In genomic region chr14:65255583-65256443, GRCh38 we compare ENCODE assay signal across 9 cellular contexts.
DNase-seq lines count a peak whose midpoint lies in the region; ATAC-seq and TF ChIP-seq lines count a peak whose summit lies in the region.
"Had no signal": no experiment of that assay in that cellular context is flagged by ENCODE, and none has a peak within 500 bp of the region (broad histone marks: within the 10 kb centered on the region; RNA-seq: fewer than 3 reads in every experiment).

No MANE protein-coding gene starts in this region.

- no peak for TF ChIP-seq CTCF in CD8-positive, alpha-beta T cell (IDR thresholded peaks at IDR 0.05)
- TF ChIP-seq CTCF in left lung (IDR thresholded peaks at IDR 0.05): no peak

- H3K27me3 ChIP-seq in CD8-positive, alpha-beta T cell (ENCODE audit: insufficient read depth, low read length): no peaks in the 10 kb centered on the region
- H3K27me3 ChIP-seq in left lung: no peaks in the 10 kb centered on the region

- no peaks in the 10 kb centered on the region for H3K27me3 Mint-ChIP-seq in CD8-positive, alpha-beta T cell (ENCODE audit: low read depth)
- H3K27me3 Mint-ChIP-seq in T-cell: no peaks in the 10 kb centered on the region

- DNase-seq in CD8-positive, alpha-beta T cell: peak in 3 of 7 experiments; percentile 11 to 35 (median 15)
- peak in 9 of 34 experiments; percentile 1 to 20 (median 6) for DNase-seq in T-cell
- DNase-seq in left lung: peak in 1 of 2 donors; percentile 52
- DNase-seq in activated effector memory CD4-positive, alpha-beta T cell treated with Interleukin-2 at 50 U/mL for 16 hours: no peak
- no peak for DNase-seq in NCI-H146 treated with DMSO at 0.1 percent for 48 hours (lab: John Stamatoyannopoulos, UW; ENCODE audit: unreplicated experiment)
- DNase-seq in KG1 (lab: John Stamatoyannopoulos, UW): no peak
- DNase-seq: GOT3 had no signal

- POLR2A ChIA-PET in CD8-positive, alpha-beta T cell (lab: Charles Lee): interaction anchor here (0.6 to 3.2 kb wide), 5 partner anchors 8 to 156 kb away, joined by 3 to 20 read pairs (median 3); partner anchors contain the start of gene FUT8
- POLR2A ChIA-PET in T-cell (lab: Charles Lee): no interaction called here

- no peak overlapping the region for H3K27ac ChIP-seq in CD8-positive, alpha-beta T cell (ENCODE audit: low read depth, low read length)
- H3K27ac ChIP-seq in left lung: no peak overlapping the region

- peaks cover 30% of the 10 kb centered on the region for H3K4me1 Mint-ChIP-seq in CD8-positive, alpha-beta T cell (ENCODE audit: low read depth)
- peaks cover 22 to 33% (median 27%) of the 10 kb centered on the region in 3 donors for H3K4me1 Mint-ChIP-seq in T-cell

- no peak overlapping the region for H3K4me3 Mint-ChIP-seq in CD8-positive, alpha-beta T cell
- no peak overlapping the region for H3K4me3 Mint-ChIP-seq in T-cell

- H3K9me3 Mint-ChIP-seq in CD8-positive, alpha-beta T cell: peaks cover 4% of the 10 kb centered on the region
- H3K9me3 Mint-ChIP-seq in T-cell: peaks cover 0 to 4% (median 0%) of the 10 kb centered on the region in 3 donors

- peaks cover 7% of the 10 kb centered on the region for H3K4me1 ChIP-seq in CD8-positive, alpha-beta T cell (ENCODE audit: insufficient read depth, low read length)
- H3K4me1 ChIP-seq in left lung: peaks cover 2 to 8% of the 10 kb centered on the region in 2 donors

- no peak for TF ChIP-seq EP300 in Ishikawa (IDR thresholded peaks at IDR 0.05; ENCODE audit: borderline replicate concordance)

- intact Hi-C loops in CD8-positive, alpha-beta T cell (cut with DNase I, micrococcal nuclease): loop anchor here in 1 of 2 experiments (1.0 kb wide), 1 partner anchor 159 kb away; no protein-coding TSS in a partner anchor
- intact Hi-C loops in left lung (cut with DNase I): no loop called here

- CTCF ChIA-PET in CD8-positive, alpha-beta T cell (lab: Charles Lee): interaction anchor here (0.9 to 3.4 kb wide), 10 partner anchors 9 to 814 kb away, joined by 3 to 29 read pairs (median 4); partner anchors contain the start of gene FUT8
- CTCF ChIA-PET in T-cell (lab: Charles Lee): interaction anchor here in 1 of 2 donors (1.0 kb wide), 1 partner anchor 568 kb away, joined by 3 read pairs; no protein-coding TSS in a partner anchor

- H3K4me3 ChIP-seq in CD8-positive, alpha-beta T cell (ENCODE audit: low read depth, low read length): no peak overlapping the region
- H3K4me3 ChIP-seq in left lung: no peak overlapping the region

- TF ChIP-seq RAD21 in Ishikawa (IDR thresholded peaks at IDR 0.05; ENCODE audit: low read depth): peak; percentile 8; the same call in 1 of the 2 replicates

- H3K36me3 Mint-ChIP-seq in CD8-positive, alpha-beta T cell: no peaks in the 10 kb centered on the region
- H3K36me3 Mint-ChIP-seq in T-cell: no peaks in the 10 kb centered on the region

- H3K36me3 ChIP-seq in CD8-positive, alpha-beta T cell (ENCODE audit: insufficient read depth, low read length): no peaks in the 10 kb centered on the region
- H3K36me3 ChIP-seq in left lung: no peaks in the 10 kb centered on the region

- no peaks in the 10 kb centered on the region for H3K9me3 ChIP-seq in CD8-positive, alpha-beta T cell (ENCODE audit: low read length)
- peaks cover 0 to 6% of the 10 kb centered on the region in 2 donors for H3K9me3 ChIP-seq in left lung

- H3K27ac Mint-ChIP-seq in CD8-positive, alpha-beta T cell: no peak overlapping the region
- H3K27ac Mint-ChIP-seq in T-cell: no peak overlapping the region

- ATAC-seq in CD8-positive, alpha-beta T cell: peak; percentile 54
- peak; percentile 47 to 59 (median 52) for ATAC-seq in T-cell (replicated peaks in 1 of 4)
- peak; percentile 82 for ATAC-seq in left lung
- no peak for ATAC-seq in GM19455 (IDR thresholded peaks at IDR 0.05; ENCODE audit: unreplicated experiment)

TF ChIP-seq in Ishikawa, 13 proteins besides CTCF, POLR2A, EP300 and RAD21:
- TF ChIP-seq USF1 (IDR thresholded peaks at IDR 0.05) (no peak), TCF12 (IDR thresholded peaks at IDR 0.05; ENCODE audit: low read depth) (no peak), EGR1 (IDR thresholded peaks at IDR 0.05) (no peak), CREB1 (IDR thresholded peaks at IDR 0.05; ENCODE audit: low read depth) (no peak), FOXM1 (IDR thresholded peaks at IDR 0.05; ENCODE audit: borderline replicate concordance, low read depth) (no peak)
- TF ChIP-seq, protein P1, sequence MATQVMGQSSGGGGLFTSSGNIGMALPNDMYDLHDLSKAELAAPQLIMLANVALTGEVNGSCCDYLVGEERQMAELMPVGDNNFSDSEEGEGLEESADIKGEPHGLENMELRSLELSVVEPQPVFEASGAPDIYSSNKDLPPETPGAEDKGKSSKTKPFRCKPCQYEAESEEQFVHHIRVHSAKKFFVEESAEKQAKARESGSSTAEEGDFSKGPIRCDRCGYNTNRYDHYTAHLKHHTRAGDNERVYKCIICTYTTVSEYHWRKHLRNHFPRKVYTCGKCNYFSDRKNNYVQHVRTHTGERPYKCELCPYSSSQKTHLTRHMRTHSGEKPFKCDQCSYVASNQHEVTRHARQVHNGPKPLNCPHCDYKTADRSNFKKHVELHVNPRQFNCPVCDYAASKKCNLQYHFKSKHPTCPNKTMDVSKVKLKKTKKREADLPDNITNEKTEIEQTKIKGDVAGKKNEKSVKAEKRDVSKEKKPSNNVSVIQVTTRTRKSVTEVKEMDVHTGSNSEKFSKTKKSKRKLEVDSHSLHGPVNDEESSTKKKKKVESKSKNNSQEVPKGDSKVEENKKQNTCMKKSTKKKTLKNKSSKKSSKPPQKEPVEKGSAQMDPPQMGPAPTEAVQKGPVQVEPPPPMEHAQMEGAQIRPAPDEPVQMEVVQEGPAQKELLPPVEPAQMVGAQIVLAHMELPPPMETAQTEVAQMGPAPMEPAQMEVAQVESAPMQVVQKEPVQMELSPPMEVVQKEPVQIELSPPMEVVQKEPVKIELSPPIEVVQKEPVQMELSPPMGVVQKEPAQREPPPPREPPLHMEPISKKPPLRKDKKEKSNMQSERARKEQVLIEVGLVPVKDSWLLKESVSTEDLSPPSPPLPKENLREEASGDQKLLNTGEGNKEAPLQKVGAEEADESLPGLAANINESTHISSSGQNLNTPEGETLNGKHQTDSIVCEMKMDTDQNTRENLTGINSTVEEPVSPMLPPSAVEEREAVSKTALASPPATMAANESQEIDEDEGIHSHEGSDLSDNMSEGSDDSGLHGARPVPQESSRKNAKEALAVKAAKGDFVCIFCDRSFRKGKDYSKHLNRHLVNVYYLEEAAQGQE (IDR thresholded peaks at IDR 0.05; ENCODE audit: low read depth): no peak
- TF ChIP-seq, protein P2, sequence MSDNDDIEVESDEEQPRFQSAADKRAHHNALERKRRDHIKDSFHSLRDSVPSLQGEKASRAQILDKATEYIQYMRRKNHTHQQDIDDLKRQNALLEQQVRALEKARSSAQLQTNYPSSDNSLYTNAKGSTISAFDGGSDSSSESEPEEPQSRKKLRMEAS (IDR thresholded peaks at IDR 0.05): 0 out of 2 replicates have a peak, but pooled peaks have one; percentile 25
